In genomic region chr17:8420041-8420934, GRCh38 we compare ENCODE assay signal across 1 cellular context.
A peak's percentile ranks its signal among the peaks of the same experiment; 100 is the strongest.
TF ChIP-seq lines count a peak whose summit lies in the region.

No MANE protein-coding gene starts in this region.

TF ChIP-seq in HepG2, 621 proteins besides CTCF, POLR2A, EP300 and RAD21 (continued from another document and continues in another):
- TF ChIP-seq ZNF501 (CRISPR knock-in tag; IDR thresholded peaks at IDR 0.05) (peak; percentile 31; the same call in 1 of the 2 replicates), ZNF572 (CRISPR knock-in tag; IDR thresholded peaks at IDR 0.05) (no peak), REPIN1 (CRISPR knock-in tag; IDR thresholded peaks at IDR 0.05; ENCODE audit: borderline replicate concordance, low read depth) (peak; percentile 87; the same call in 1 of the 2 replicates), POLR2AphosphoS2 (IDR thresholded peaks at IDR 0.05; ENCODE audit: low read depth, low read length) (no peak), ZBTB44 (CRISPR knock-in tag; IDR thresholded peaks at IDR 0.05) (0 out of 2 replicates have a peak, but pooled peaks have one; percentile 79), RNF2 (conservative IDR thresholded peaks at IDR 0.05; ENCODE audit: low read depth) (no peak), LBX2 (CRISPR knock-in tag; IDR thresholded peaks at IDR 0.05; ENCODE audit: borderline replicate concordance) (no peak), ZNF550 (CRISPR knock-in tag; IDR thresholded peaks at IDR 0.05; ENCODE audit: borderline replicate concordance) (no peak), ZNF143 (CRISPR knock-in tag; IDR thresholded peaks at IDR 0.05) (peak; percentile 19; the same call in 1 of the 2 replicates), SUZ12 (IDR thresholded peaks at IDR 0.05; ENCODE audit: low read depth, low read length) (no peak), ZNF510 (CRISPR knock-in tag; IDR thresholded peaks at IDR 0.05; ENCODE audit: low read depth) (no peak), HIVEP1 (CRISPR knock-in tag; IDR thresholded peaks at IDR 0.05) (no peak), REL (CRISPR knock-in tag; conservative IDR thresholded peaks at IDR 0.05) (no peak), MED8 (CRISPR knock-in tag; IDR thresholded peaks at IDR 0.05; ENCODE audit: insufficient replicate concordance) (no peak), HES4 (CRISPR knock-in tag; IDR thresholded peaks at IDR 0.05; ENCODE audit: borderline replicate concordance) (no peak), ZFP82 (CRISPR knock-in tag; IDR thresholded peaks at IDR 0.05; ENCODE audit: borderline replicate concordance) (no peak), CBX5 (CRISPR knock-in tag; IDR thresholded peaks at IDR 0.05; ENCODE audit: borderline replicate concordance) (peak; percentile 50; the same call in 1 of the 2 replicates), ZBTB20 (CRISPR knock-in tag; IDR thresholded peaks at IDR 0.05; ENCODE audit: borderline replicate concordance, low read depth) (peak; percentile 86; the same call in 1 of the 2 replicates), RFX3 (CRISPR knock-in tag; IDR thresholded peaks at IDR 0.05) (no peak), CCAR2 (optimal IDR thresholded peaks at IDR 0.05; ENCODE audit: low read depth, low read length) (no peak), MYPOP (CRISPR knock-in tag; IDR thresholded peaks at IDR 0.05) (no peak; the same call in 1 of the 2 replicates), MIXL1 (CRISPR knock-in tag; IDR thresholded peaks at IDR 0.05) (peak; percentile 96), ZBTB4 (CRISPR knock-in tag; IDR thresholded peaks at IDR 0.05; ENCODE audit: borderline replicate concordance) (no peak), MIER2 (CRISPR knock-in tag; IDR thresholded peaks at IDR 0.05) (no peak), CREB3 (CRISPR knock-in tag; IDR thresholded peaks at IDR 0.05) (no peak), POLR2G (IDR thresholded peaks at IDR 0.05; ENCODE audit: low read depth, low read length) (no peak), UBTF (CRISPR knock-in tag; IDR thresholded peaks at IDR 0.05) (no peak), RBM39 (IDR thresholded peaks at IDR 0.05; ENCODE audit: low read depth, low read length, poor library complexity, severe bottlenecking) (no peak), SMYD3 (CRISPR knock-in tag; IDR thresholded peaks at IDR 0.05) (peak; percentile 73; the same call in 1 of the 2 replicates), FOXO1 (CRISPR knock-in tag; IDR thresholded peaks at IDR 0.05) (peak; percentile 97), ZNF18 (CRISPR knock-in tag; IDR thresholded peaks at IDR 0.05; ENCODE audit: insufficient replicate concordance) (no peak), HNRNPUL1 (IDR thresholded peaks at IDR 0.05; ENCODE audit: low read depth, low read length) (no peak), FOXA1 (IDR thresholded peaks at IDR 0.05) (peak; percentile 77), FOXA1 (CRISPR knock-in tag; IDR thresholded peaks at IDR 0.05) (peak; percentile 95), RFXAP (CRISPR knock-in tag; IDR thresholded peaks at IDR 0.05; ENCODE audit: borderline replicate concordance) (peak; percentile 73), ZNF513 (CRISPR knock-in tag; conservative IDR thresholded peaks at IDR 0.05) (no peak), FOXO4 (CRISPR knock-in tag; conservative IDR thresholded peaks at IDR 0.05) (0 out of 2 replicates have a peak, but pooled peaks have one; percentile 72), ZNF883 (CRISPR knock-in tag; IDR thresholded peaks at IDR 0.05; ENCODE audit: not compliant biosample characterization) (no peak), ZNF292 (CRISPR knock-in tag; IDR thresholded peaks at IDR 0.05; ENCODE audit: borderline replicate concordance, low read depth) (peak; percentile 67; the same call in 1 of the 2 replicates), TIGD3 (CRISPR knock-in tag; IDR thresholded peaks at IDR 0.05; ENCODE audit: borderline replicate concordance) (no peak), NONO (IDR thresholded peaks at IDR 0.05) (no peak), NONO (CRISPR knock-in tag; conservative IDR thresholded peaks at IDR 0.05) (0 out of 2 replicates have a peak, but pooled peaks have one; percentile 84), ZNF576 (CRISPR knock-in tag; IDR thresholded peaks at IDR 0.05) (no peak), ZFY (CRISPR knock-in tag; IDR thresholded peaks at IDR 0.05) (peak; percentile 27; the same call in 1 of the 2 replicates), ZNF431 (CRISPR knock-in tag; IDR thresholded peaks at IDR 0.05; ENCODE audit: borderline replicate concordance, low read depth) (peak; percentile 37; the same call in 1 of the 2 replicates), ZSCAN25 (CRISPR knock-in tag; IDR thresholded peaks at IDR 0.05) (peak; percentile 53; the same call in 1 of the 2 replicates), ZNF557 (CRISPR knock-in tag; IDR thresholded peaks at IDR 0.05) (0 out of 2 replicates have a peak, but pooled peaks have one; percentile 39), ZNF749 (CRISPR knock-in tag; IDR thresholded peaks at IDR 0.05; ENCODE audit: borderline replicate concordance) (no peak), KMT2B (CRISPR knock-in tag; IDR thresholded peaks at IDR 0.05) (peak; percentile 73), NRL (CRISPR knock-in tag; IDR thresholded peaks at IDR 0.05; ENCODE audit: borderline replicate concordance) (no peak), ZNF678 (CRISPR knock-in tag; IDR thresholded peaks at IDR 0.05) (no peak), ZNF329 (CRISPR knock-in tag; IDR thresholded peaks at IDR 0.05; ENCODE audit: low read depth) (no peak)
